Comparison of ENCODE assay signal across 20 cellular contexts in the genomic region with DNA sequence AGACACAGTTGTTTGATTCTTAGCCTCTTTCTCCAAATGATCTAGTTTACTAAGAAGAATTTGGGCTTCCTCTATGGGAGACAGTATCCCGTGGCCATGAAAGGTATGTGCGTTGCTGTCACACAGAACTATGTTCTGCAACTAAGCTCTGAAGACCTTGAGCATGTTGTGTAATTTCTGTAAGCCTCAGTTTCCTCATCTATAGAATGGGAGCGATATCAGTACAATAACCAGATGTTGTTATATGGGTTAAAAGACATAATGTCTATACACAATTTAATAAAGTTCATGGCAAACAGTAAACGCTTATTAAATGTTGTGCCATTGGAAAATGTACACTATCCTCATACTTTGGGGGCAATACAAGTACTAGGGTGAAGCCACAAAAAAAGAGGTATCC.
DNase-seq lines count a peak whose midpoint lies in the region; ATAC-seq, FAIRE-seq and TF ChIP-seq lines count a peak whose summit lies in the region.
"Had no signal": no experiment of that assay in that cellular context is flagged by ENCODE, and none has a peak within 500 bp of the region (broad histone marks: within the 10 kb centered on the region; RNA-seq: fewer than 3 reads in every experiment).

No MANE protein-coding gene starts in this region.

- no peak overlapping the region for H3K4me3 ChIP-seq in CD4-positive, CD25-positive, alpha-beta regulatory T cell (ENCODE audit: low read depth, low read length)
- H3K4me3 ChIP-seq in CD8-positive, alpha-beta T cell (ENCODE audit: low read depth, low read length) = no peak overlapping the region
- H3K4me3 ChIP-seq in K562 = no peak overlapping the region
- H3K4me3 ChIP-seq: GM12878, HAP-1 had no signal

- peaks cover 48 to 88% (median 69%) of the 10 kb centered on the region in 4 donors for H3K4me1 Mint-ChIP-seq in CD4-positive, CD25-positive, alpha-beta regulatory T cell
- peaks cover 33% of the 10 kb centered on the region for H3K4me1 Mint-ChIP-seq in CD8-positive, alpha-beta T cell (ENCODE audit: low read depth)
- H3K4me1 Mint-ChIP-seq in activated T-helper 2 cell treated with anti-CD3 and anti-CD28 coated beads, Interferon-gamma antibody, Interleukin-2, Interleukin-4, amounts not matched to agents 10 μg/mL and 5 μg/mL and 100 μg/mL, durations not matched to agents 14 hours and 24 hours and 36 hours (ENCODE audit: low read depth) = peaks cover 54% of the 10 kb centered on the region

- peak overlapping the region; percentile 47 to 65 (median 61) for H3K27ac Mint-ChIP-seq in CD4-positive, CD25-positive, alpha-beta regulatory T cell
- peak overlapping the region; percentile 9 for H3K27ac Mint-ChIP-seq in CD8-positive, alpha-beta T cell
- no peak overlapping the region for H3K27ac Mint-ChIP-seq in activated T-helper 2 cell treated with anti-CD3 and anti-CD28 coated beads, Interferon-gamma antibody, Interleukin-2, Interleukin-4, amounts not matched to agents 10 μg/mL and 5 μg/mL and 100 μg/mL, durations not matched to agents 14 hours and 24 hours and 36 hours
- H3K27ac Mint-ChIP-seq: HFFc6 had no signal

- no peak for TF ChIP-seq EP300 in K562 (IDR thresholded peaks at IDR 0.05; ENCODE audit: low read length)

- no peaks in the 10 kb centered on the region for H3K9me1 ChIP-seq in K562 (ENCODE audit: control insufficient read depth, insufficient read depth, low read length)

- in situ Hi-C loops in K562 (cut with MboI) = no loop called here

- H3K36me3 Mint-ChIP-seq in CD4-positive, CD25-positive, alpha-beta regulatory T cell = peaks cover 23% of the 10 kb centered on the region
- peaks cover 37% of the 10 kb centered on the region for H3K36me3 Mint-ChIP-seq in CD8-positive, alpha-beta T cell
- peaks cover 12% of the 10 kb centered on the region for H3K36me3 Mint-ChIP-seq in activated T-helper 2 cell treated with anti-CD3 and anti-CD28 coated beads, Interferon-gamma antibody, Interleukin-2, Interleukin-4, amounts not matched to agents 10 μg/mL and 5 μg/mL and 100 μg/mL, durations not matched to agents 14 hours and 24 hours and 36 hours (ENCODE audit: low read depth)

- no peak for FAIRE-seq in K562 (lab: Jason Lieb, UNC)
- FAIRE-seq: D721Med, GM12878, H54 had no signal

- POLR2A ChIA-PET in CD8-positive, alpha-beta T cell (lab: Charles Lee) = no interaction called here
- POLR2A ChIA-PET in K562 (lab: Yijun Ruan, JAX) = interaction anchor here (1.1 kb wide), 1 partner anchor 9 kb away, joined by 3 read pairs; no protein-coding TSS in a partner anchor

- intact Hi-C loops in CD8-positive, alpha-beta T cell (cut with DNase I, micrococcal nuclease) = no loop called here
- intact Hi-C loops in K562 (cut with micrococcal nuclease) (no loop called here), posterior cingulate gyrus (cut with DNase I) (no loop called here)
- intact Hi-C loops in activated T-helper 2 cell treated with anti-CD3 and anti-CD28 coated beads, Interferon-gamma antibody, Interleukin-2, Interleukin-4, amounts not matched to agents 10 μg/mL and 5 μg/mL and 100 μg/mL, durations not matched to agents 14 hours and 24 hours and 36 hours (cut with micrococcal nuclease) = no loop called here

- peak overlapping the region in 1 of 4 donors; percentile 17 for H3K4me3 Mint-ChIP-seq in CD4-positive, CD25-positive, alpha-beta regulatory T cell
- H3K4me3 Mint-ChIP-seq in CD8-positive, alpha-beta T cell = no peak overlapping the region
- no peak overlapping the region for H3K4me3 Mint-ChIP-seq in activated T-helper 2 cell treated with anti-CD3 and anti-CD28 coated beads, Interferon-gamma antibody, Interleukin-2, Interleukin-4, amounts not matched to agents 10 μg/mL and 5 μg/mL and 100 μg/mL, durations not matched to agents 14 hours and 24 hours and 36 hours (ENCODE audit: low read depth)
- H3K4me3 Mint-ChIP-seq: CD8-positive, alpha-beta memory T cell; HFFc6 had no signal

- H3K27ac ChIP-seq in CD4-positive, CD25-positive, alpha-beta regulatory T cell (ENCODE audit: insufficient read depth, low read length, poor library complexity, severe bottlenecking) = no peak overlapping the region
- H3K27ac ChIP-seq in CD8-positive, alpha-beta T cell (ENCODE audit: low read depth, low read length) = no peak overlapping the region
- H3K27ac ChIP-seq in K562 (ENCODE audit: extremely low read depth, low read depth, low read length) = no peak overlapping the region
- H3K27ac ChIP-seq in layer of hippocampus (ENCODE audit: low read depth, low read length) = peak overlapping the region; percentile 33

- H3K27me3 ChIP-seq in CD4-positive, CD25-positive, alpha-beta regulatory T cell (ENCODE audit: control insufficient read depth, insufficient read depth, low read length) = no peaks in the 10 kb centered on the region
- no peaks in the 10 kb centered on the region for H3K27me3 ChIP-seq in CD8-positive, alpha-beta T cell (ENCODE audit: insufficient read depth, low read length)
- H3K27me3 ChIP-seq in K562 (ENCODE audit: control insufficient read depth in 2 of 2, insufficient read depth in 2 of 2, low read length in 2 of 2) = no peaks in the 10 kb centered on the region
- no peaks in the 10 kb centered on the region for H3K27me3 ChIP-seq in layer of hippocampus (ENCODE audit: control insufficient read depth, insufficient read depth, low read length)

- no peaks in the 10 kb centered on the region for H3K9me3 ChIP-seq in CD4-positive, CD25-positive, alpha-beta regulatory T cell (ENCODE audit: control insufficient read depth in 2 of 2, low read length in 2 of 2)
- H3K9me3 ChIP-seq in CD8-positive, alpha-beta T cell (ENCODE audit: low read length) = no peaks in the 10 kb centered on the region
- H3K9me3 ChIP-seq in K562 (replicated peaks; ENCODE audit: control insufficient read depth, insufficient read depth, low read depth, low read length) = no peaks in the 10 kb centered on the region
- H3K9me3 ChIP-seq: HAP-1 had no signal

- CTCF ChIA-PET in CD8-positive, alpha-beta T cell (lab: Charles Lee) = interaction anchor here (0.8 kb wide), 1 partner anchor 16 kb away, joined by 3 read pairs; no protein-coding TSS in a partner anchor
- CTCF ChIA-PET in K562 (lab: Yijun Ruan, JAX; ENCODE audit: low intra/inter-chr PET ratio) = no interaction called here

- H3K9me3 Mint-ChIP-seq in CD4-positive, CD25-positive, alpha-beta regulatory T cell = peaks cover 0 to 3% (median 0%) of the 10 kb centered on the region in 7 donors
- H3K9me3 Mint-ChIP-seq in CD8-positive, alpha-beta T cell = no peaks in the 10 kb centered on the region
- no peaks in the 10 kb centered on the region for H3K9me3 Mint-ChIP-seq in activated T-helper 2 cell treated with anti-CD3 and anti-CD28 coated beads, Interferon-gamma antibody, Interleukin-2, Interleukin-4, amounts not matched to agents 10 μg/mL and 5 μg/mL and 100 μg/mL, durations not matched to agents 14 hours and 24 hours and 36 hours
- H3K9me3 Mint-ChIP-seq: CD8-positive, alpha-beta memory T cell; HFFc6 had no signal

- no peak for TF ChIP-seq CTCF in CD8-positive, alpha-beta T cell (IDR thresholded peaks at IDR 0.05)
- TF ChIP-seq CTCF in K562 (IDR thresholded peaks at IDR 0.05 in 2 of 3, conservative IDR thresholded peaks at IDR 0.05 in 1 of 3; ENCODE audit: insufficient read depth in 2 of 3, low read depth in 1 of 3, low read length in 3 of 3) = no peak

- H3K9ac ChIP-seq in K562 (ENCODE audit: insufficient read depth in 1 of 2, low read depth in 2 of 2, low read length in 2 of 2) = no peak overlapping the region

- H4K20me1 ChIP-seq in K562 (replicated peaks; ENCODE audit: control insufficient read depth, insufficient read depth, low read length) = no peaks in the 10 kb centered on the region

- H3K36me3 ChIP-seq in CD4-positive, CD25-positive, alpha-beta regulatory T cell (ENCODE audit: control insufficient read depth, insufficient read depth, low read length) = no peaks in the 10 kb centered on the region
- H3K36me3 ChIP-seq in CD8-positive, alpha-beta T cell (ENCODE audit: insufficient read depth, low read length) = no peaks in the 10 kb centered on the region
- H3K36me3 ChIP-seq in K562 (ENCODE audit: control insufficient read depth, insufficient read depth, low read length) = peaks cover 19% of the 10 kb centered on the region
- H3K36me3 ChIP-seq: HAP-1 had no signal

- H3K4me1 ChIP-seq in CD4-positive, CD25-positive, alpha-beta regulatory T cell (ENCODE audit: control insufficient read depth, insufficient read depth, low read length, poor library complexity, severe bottlenecking) = peaks cover 26% of the 10 kb centered on the region
- H3K4me1 ChIP-seq in CD8-positive, alpha-beta T cell (ENCODE audit: insufficient read depth, low read length) = no peaks in the 10 kb centered on the region
- H3K4me1 ChIP-seq in K562 (replicated peaks in 1 of 2; ENCODE audit: control insufficient read depth in 2 of 2, insufficient read depth in 2 of 2, low read length in 2 of 2) = peaks cover 0 to 23% of the 10 kb centered on the region in 2 experiments; a peak in 3 of 5 replicates
- H3K4me1 ChIP-seq: HAP-1 had no signal

- no peak for TF ChIP-seq RAD21 in K562 (CRISPR knock-in tag; conservative IDR thresholded peaks at IDR 0.05 in 1 of 2, IDR thresholded peaks at IDR 0.05 in 1 of 2)

- no peak overlapping the region for H3K4me2 ChIP-seq in K562 (ENCODE audit: insufficient read depth, low read length)

- H2AFZ ChIP-seq in K562 (ENCODE audit: low read depth, low read length) = no peak overlapping the region

- 0 out of 3 replicates have a peak, but pooled peaks cover 3% of the 10 kb centered on the region for H3K79me2 ChIP-seq in K562 (ENCODE audit: control insufficient read depth, insufficient read depth, low read length)

- no peak for ATAC-seq in CD4-positive, CD25-positive, alpha-beta regulatory T cell (ENCODE audit: low read depth in 2 of 2)
- no peak for ATAC-seq in CD8-positive, alpha-beta T cell
- no peak for ATAC-seq in K562

- WGBS in K562 (ENCODE audit: insufficient coverage, low coverage, missing lambda C conversion rate) = 89% methylated on average over 4 of the region's 4 CpGs

- no peak for DNase-seq in CD4-positive, CD25-positive, alpha-beta regulatory T cell
- DNase-seq in CD8-positive, alpha-beta T cell = no peak
- DNase-seq in K562 (ENCODE audit: extremely low read depth in 1 of 4, low spot score in 3 of 4) (no peak), NCI-H748 treated with DMSO at 0.1 percent for 48 hours (lab: John Stamatoyannopoulos, UW) (no peak), NCI-H446 treated with DMSO at 0.1 percent for 48 hours (lab: John Stamatoyannopoulos, UW) (no peak), posterior cingulate gyrus (no peak)
- no peak for DNase-seq in activated T-helper 2 cell treated with anti-CD3 and anti-CD28 coated beads, Interferon-gamma antibody, Interleukin-2, Interleukin-4, amounts not matched to agents 10 μg/mL and 5 μg/mL and 100 μg/mL, durations not matched to agents 14 hours and 24 hours and 36 hours (ENCODE audit: low spot score)
- DNase-seq: C1 segment of cervical spinal cord; CD8-positive, alpha-beta memory T cell; DMS 273 treated with DMSO at 0.1 percent for 48 hours; DMS79; EL; GDM1; GOT3; HFFc6 had no signal

- no peaks in the 10 kb centered on the region for H3K27me3 Mint-ChIP-seq in CD4-positive, CD25-positive, alpha-beta regulatory T cell
- H3K27me3 Mint-ChIP-seq in CD8-positive, alpha-beta T cell (ENCODE audit: low read depth) = no peaks in the 10 kb centered on the region
- H3K27me3 Mint-ChIP-seq in activated T-helper 2 cell treated with anti-CD3 and anti-CD28 coated beads, Interferon-gamma antibody, Interleukin-2, Interleukin-4, amounts not matched to agents 10 μg/mL and 5 μg/mL and 100 μg/mL, durations not matched to agents 14 hours and 24 hours and 36 hours (ENCODE audit: low read depth) = peaks cover 2% of the 10 kb centered on the region
- H3K27me3 Mint-ChIP-seq: CD8-positive, alpha-beta memory T cell had no signal

- no TSS peak for BruUV-seq in K562 (replicated peaks; lab: Mats Ljungman, UMichigan)

- no peak for TF ChIP-seq POLR2A in K562 (conservative IDR thresholded peaks at IDR 0.05)
